11 cellular contexts compared by ENCODE assay signal in the genomic region with DNA sequence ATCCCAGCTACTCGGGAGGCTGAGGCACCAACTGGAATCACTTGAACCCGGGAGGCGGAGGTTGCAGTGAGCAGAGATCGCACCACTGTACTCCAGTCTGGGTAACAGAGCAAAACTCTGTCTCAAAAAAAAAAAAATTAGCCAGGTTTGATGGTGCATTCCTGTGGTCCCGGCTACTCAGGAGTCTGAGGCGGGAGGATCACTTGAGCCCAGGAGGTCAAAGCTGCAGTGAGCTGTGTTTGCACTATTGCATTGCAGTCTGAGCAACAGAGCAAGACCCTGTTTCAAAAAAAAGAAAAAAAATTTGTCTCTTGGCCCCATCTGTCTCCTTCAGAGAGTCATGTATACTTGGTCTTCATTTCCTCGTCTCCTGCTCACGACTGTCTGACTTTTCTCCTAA. TPM values are rescaled to one million over a fixed set of nuclear protein-coding genes. Genes with fewer than 3 reads are reported as not detected.
DNase-seq lines count a peak whose midpoint lies in the region; ATAC-seq and TF ChIP-seq lines count a peak whose summit lies in the region.
"Had no signal": no experiment of that assay in that cellular context is flagged by ENCODE, and none has a peak within 500 bp of the region (broad histone marks: within the 10 kb centered on the region; RNA-seq: fewer than 3 reads in every experiment).

No MANE protein-coding gene starts in this region.

- ATAC-seq in stimulated activated naive CD8-positive, alpha-beta T cell treated with anti-CD3 and anti-CD28 coated beads, Interleukin-15, Interleukin-2, amounts not matched to agents 100 U/mL and 50 U/mL, for 24 hours = no peak
- no peak for ATAC-seq in activated CD8-positive, alpha-beta T cell treated with anti-CD3 and anti-CD28 coated beads for 36 hours
- ATAC-seq in memory B cell (ENCODE audit: low read depth) (no peak), GM18505 (IDR thresholded peaks at IDR 0.05; ENCODE audit: unreplicated experiment) (no peak)
- ATAC-seq: right cardiac atrium had no signal

- H3K9me3 Mint-ChIP-seq in stimulated activated naive CD8-positive, alpha-beta T cell treated with anti-CD3 and anti-CD28 coated beads, Interleukin-15, Interleukin-2, amounts not matched to agents 100 ng/mL and 50 ng/mL, for 24 hours = no peaks in the 10 kb centered on the region
- no peaks in the 10 kb centered on the region for H3K9me3 Mint-ChIP-seq in activated CD8-positive, alpha-beta T cell treated with anti-CD3 and anti-CD28 coated beads for 36 hours
- H3K9me3 Mint-ChIP-seq in memory B cell = no peaks in the 10 kb centered on the region

- intact Hi-C loops in activated CD8-positive, alpha-beta T cell treated with anti-CD3 and anti-CD28 coated beads for 36 hours (cut with micrococcal nuclease) = no loop called here

- POLR2A ChIA-PET in activated CD8-positive, alpha-beta T cell treated with anti-CD3 and anti-CD28 coated beads for 36 hours (lab: Charles Lee) = interaction anchor here (0.6 to 3.7 kb wide), 5 partner anchors 10 to 46 kb away, joined by 3 to 39 read pairs (median 4); partner anchors contain the start of gene TGFB1

- CTCF ChIA-PET in activated CD8-positive, alpha-beta T cell treated with anti-CD3 and anti-CD28 coated beads for 36 hours (lab: Charles Lee) = no interaction called here

- TF ChIP-seq CTCF in activated CD8-positive, alpha-beta T cell treated with anti-CD3 and anti-CD28 coated beads for 36 hours (IDR thresholded peaks at IDR 0.05) = no peak

- H3K27ac Mint-ChIP-seq in stimulated activated naive CD8-positive, alpha-beta T cell treated with anti-CD3 and anti-CD28 coated beads, Interleukin-15, Interleukin-2, amounts not matched to agents 100 ng/mL and 50 ng/mL, for 24 hours = peak overlapping the region; percentile 71
- peak overlapping the region; percentile 6 for H3K27ac Mint-ChIP-seq in activated CD8-positive, alpha-beta T cell treated with anti-CD3 and anti-CD28 coated beads for 36 hours
- no peak overlapping the region for H3K27ac Mint-ChIP-seq in memory B cell

- no peak for DNase-seq in stimulated activated naive CD8-positive, alpha-beta T cell treated with anti-CD3 and anti-CD28 coated beads, Interleukin-15, Interleukin-2, amounts not matched to agents 100 U/mL and 50 U/mL, for 24 hours
- no peak for DNase-seq in activated CD8-positive, alpha-beta T cell treated with anti-CD3 and anti-CD28 coated beads for 36 hours
- DNase-seq in memory B cell (ENCODE audit: low spot score in 2 of 2) (no peak), H4 (ENCODE audit: low spot score) (no peak), globus pallidus (ENCODE audit: low spot score) (no peak), SHP77 (lab: John Stamatoyannopoulos, UW) (no peak)
- DNase-seq: DMS53, NCI-H2171 treated with DMSO at 0.1 percent for 48 hours, right cardiac atrium had no signal

- H3K27me3 Mint-ChIP-seq in stimulated activated naive CD8-positive, alpha-beta T cell treated with anti-CD3 and anti-CD28 coated beads, Interleukin-15, Interleukin-2, amounts not matched to agents 100 ng/mL and 50 ng/mL, for 24 hours = no peaks in the 10 kb centered on the region
- H3K27me3 Mint-ChIP-seq in activated CD8-positive, alpha-beta T cell treated with anti-CD3 and anti-CD28 coated beads for 36 hours = no peaks in the 10 kb centered on the region
- H3K27me3 Mint-ChIP-seq in memory B cell = no peaks in the 10 kb centered on the region

- H3K4me3 Mint-ChIP-seq in stimulated activated naive CD8-positive, alpha-beta T cell treated with anti-CD3 and anti-CD28 coated beads, Interleukin-15, Interleukin-2, amounts not matched to agents 100 ng/mL and 50 ng/mL, for 24 hours = peak overlapping the region; percentile 96
- H3K4me3 Mint-ChIP-seq in activated CD8-positive, alpha-beta T cell treated with anti-CD3 and anti-CD28 coated beads for 36 hours = peak overlapping the region; percentile 38
- peak overlapping the region; percentile 55 for H3K4me3 Mint-ChIP-seq in memory B cell

- peaks cover 62% of the 10 kb centered on the region for H3K4me1 Mint-ChIP-seq in stimulated activated naive CD8-positive, alpha-beta T cell treated with anti-CD3 and anti-CD28 coated beads, Interleukin-15, Interleukin-2, amounts not matched to agents 100 ng/mL and 50 ng/mL, for 24 hours (ENCODE audit: low read depth)
- peaks cover 49% of the 10 kb centered on the region for H3K4me1 Mint-ChIP-seq in activated CD8-positive, alpha-beta T cell treated with anti-CD3 and anti-CD28 coated beads for 36 hours (ENCODE audit: low read depth)
- H3K4me1 Mint-ChIP-seq in memory B cell = peaks cover 47% of the 10 kb centered on the region

- H3K36me3 Mint-ChIP-seq in stimulated activated naive CD8-positive, alpha-beta T cell treated with anti-CD3 and anti-CD28 coated beads, Interleukin-15, Interleukin-2, amounts not matched to agents 100 ng/mL and 50 ng/mL, for 24 hours (ENCODE audit: low read depth) = peaks cover 53% of the 10 kb centered on the region
- H3K36me3 Mint-ChIP-seq in activated CD8-positive, alpha-beta T cell treated with anti-CD3 and anti-CD28 coated beads for 36 hours (ENCODE audit: low read depth) = peaks cover 46% of the 10 kb centered on the region
- peaks cover 19% of the 10 kb centered on the region for H3K36me3 Mint-ChIP-seq in memory B cell

- TF ChIP-seq POLR2A in GM18505 (IDR thresholded peaks at IDR 0.05; ENCODE audit: borderline replicate concordance, extremely low read depth, insufficient read depth, insufficient read length) = no peak

RNA-seq across cellular contexts. Expression of gene CCDC97, which starts 1.6 kb away (rescaled TPM):
- 10 to 100 TPM; 15.9 to 20.4 TPM for total RNA-seq in activated CD8-positive, alpha-beta T cell treated with anti-CD3 and anti-CD28 coated beads for 36 hours
- total RNA-seq in H4 (2014; rRNA removed; shearing (Covaris generic)) = 4.6 and 7.8 TPM in 2 replicates

RNA-seq across cellular contexts. Expression of gene TGFB1, which starts 42.1 kb away (rescaled TPM):
- total RNA-seq in activated CD8-positive, alpha-beta T cell treated with anti-CD3 and anti-CD28 coated beads for 36 hours = 100 to 1,000 TPM; 112 to 123 TPM
- total RNA-seq in H4 (2014; rRNA removed; shearing (Covaris generic)) = 12.5 and 15.4 TPM in 2 replicates

RNA-seq across cellular contexts. Expression of gene HNRNPUL1, which starts 47.4 kb away (rescaled TPM):
- 100 to 1,000 TPM; 257 to 259 TPM for total RNA-seq in activated CD8-positive, alpha-beta T cell treated with anti-CD3 and anti-CD28 coated beads for 36 hours
- 70.9 and 82.4 TPM in 2 replicates for total RNA-seq in H4 (2014; rRNA removed; shearing (Covaris generic))

RNA-seq across cellular contexts. Expression of gene B9D2, which starts 52.3 kb away (rescaled TPM):
- 1 to 10 TPM; 3.1 to 5.1 TPM for total RNA-seq in activated CD8-positive, alpha-beta T cell treated with anti-CD3 and anti-CD28 coated beads for 36 hours
- total RNA-seq in H4 (2014; rRNA removed; shearing (Covaris generic)) = 7.5 and 9.3 TPM in 2 replicates

Comparison
In these comparisons a context has a peak if more than half of its experiments do, and no peak if none do; other contexts are left out.
1. H3K4me3 Mint-ChIP-seq: peak in every context shown above with its lines; median percentile 96 in stimulated activated naive CD8-positive, alpha-beta T cell treated with anti-CD3 and anti-CD28 coated beads, Interleukin-15, Interleukin-2, amounts not matched to agents 100 ng/mL and 50 ng/mL, for 24 hours; 55 in memory B cell; 38 in activated CD8-positive, alpha-beta T cell treated with anti-CD3 and anti-CD28 coated beads for 36 hours.